1 cellular context compared by ENCODE assay signal in genomic region chr17:41772218-41772585, GRCh38.
TF ChIP-seq lines count a peak whose summit lies in the region.

No MANE protein-coding gene starts in this region.

TF ChIP-seq in H1, 55 proteins besides CTCF, POLR2A, EP300 and RAD21:
- 0 out of 2 replicates have a peak, but pooled peaks have one; percentile 29 for TF ChIP-seq TAF1 (IDR thresholded peaks at IDR 0.05; ENCODE audit: low read depth, low read length)
- no peak for TF ChIP-seq SP4 (IDR thresholded peaks at IDR 0.05; ENCODE audit: low read length)
- TF ChIP-seq ZNF274 (IDR thresholded peaks at IDR 0.05; ENCODE audit: borderline replicate concordance, extremely low read depth, low read length): no peak
- no peak for TF ChIP-seq EZH2 (IDR thresholded peaks at IDR 0.05; ENCODE audit: low read depth, low read length, severe bottlenecking)
